In the genomic region with DNA sequence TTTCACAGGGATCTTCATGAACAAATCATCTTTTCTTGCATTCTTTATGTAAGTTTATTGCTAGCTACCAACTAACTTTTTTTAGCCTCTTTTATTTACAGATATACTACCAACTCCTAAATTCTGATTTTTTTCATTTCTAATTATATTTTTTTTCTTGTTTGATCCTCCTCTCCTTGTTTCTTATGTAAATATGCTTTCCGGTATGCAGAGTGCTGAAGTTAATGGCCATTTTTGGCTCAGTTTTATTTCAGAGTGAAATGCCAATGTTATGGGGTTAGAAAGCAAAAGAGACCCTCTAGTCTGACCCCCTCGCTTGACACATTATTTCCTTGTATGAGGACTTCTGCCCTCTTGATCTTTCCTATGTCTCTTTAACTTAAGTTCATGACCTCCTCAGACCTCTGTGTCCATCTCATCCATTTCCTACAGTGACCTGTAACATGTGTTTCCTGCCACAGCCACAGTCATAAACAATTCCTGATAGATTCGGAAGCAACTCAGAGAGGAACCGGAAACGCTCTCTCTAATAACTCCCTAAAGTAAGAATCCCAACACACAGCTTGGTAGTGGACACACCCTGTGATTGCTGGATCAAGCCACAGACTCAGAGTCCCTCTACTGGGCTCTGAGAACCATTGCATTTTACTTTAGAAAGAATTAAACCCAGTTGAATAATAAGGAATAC, we compare ENCODE assay signal across 9 cellular contexts.
DNase-seq lines count a peak whose midpoint lies in the region; ATAC-seq and FAIRE-seq lines count a peak whose summit lies in the region.
"Had no signal": no experiment of that assay in that cellular context is flagged by ENCODE, and none has a peak within 500 bp of the region (broad histone marks: within the 10 kb centered on the region; RNA-seq: fewer than 3 reads in every experiment).

No MANE protein-coding gene starts in this region.

- peak; percentile 90 for DNase-seq in GM03348 (ENCODE audit: low spot score)
- peak; percentile 36 to 80 for DNase-seq in NCI-H524 (lab: John Stamatoyannopoulos, UW)
- DNase-seq in cerebellar nuclear complex (lab: John Stamatoyannopoulos, UW): peak; percentile 36 to 45
- peak; percentile 75 for DNase-seq in left kidney (ENCODE audit: low read depth, low spot score)
- DNase-seq in urothelium cell line (ENCODE audit: low spot score): peak; percentile 80
- no peak for DNase-seq in effector CD8-positive, alpha-beta T cell (lab: John Stamatoyannopoulos, UW)
- no peak for DNase-seq in NCI-H128 (lab: John Stamatoyannopoulos, UW; ENCODE audit: unreplicated experiment)
- DNase-seq: naive B cell had no signal

- ATAC-seq in HG02763 (IDR thresholded peaks at IDR 0.05; ENCODE audit: unreplicated experiment): no peak

- FAIRE-seq in urothelium cell line (lab: Jason Lieb, UNC): no peak

Comparison
In these comparisons a context has a peak if more than half of its experiments do, and no peak if none do; other contexts are left out.
1. DNase-seq: peak in GM03348 (single experiment), NCI-H524 (2 of 2), cerebellar nuclear complex (2 of 2), left kidney (single experiment) and urothelium cell line (single experiment); none in effector CD8-positive, alpha-beta T cell (single experiment) and NCI-H128 (single experiment).